25 cellular contexts compared by ENCODE assay signal in the genomic region with DNA sequence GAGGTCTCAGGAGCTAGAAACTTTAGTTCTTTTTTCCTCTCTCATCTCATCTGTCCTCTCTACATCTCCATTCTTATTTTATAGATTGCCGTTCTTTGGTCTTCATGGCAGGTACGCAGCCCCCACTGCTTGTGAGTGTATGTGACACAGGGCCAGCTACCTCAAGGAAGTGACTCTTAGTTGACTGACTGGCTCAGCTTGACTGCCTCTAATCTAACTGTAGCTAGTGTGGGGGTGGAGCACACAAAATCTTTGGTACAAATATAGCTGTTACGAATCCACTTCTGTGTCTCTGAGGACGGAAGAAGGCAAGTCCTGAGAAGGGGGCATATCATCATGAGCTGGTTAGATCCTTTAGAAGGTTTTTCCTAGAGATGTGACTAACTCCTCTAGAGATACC.
"Had no signal": no experiment of that assay in that cellular context is flagged by ENCODE, and none has a peak within 500 bp of the region (broad histone marks: within the 10 kb centered on the region; RNA-seq: fewer than 3 reads in every experiment).

No MANE protein-coding gene starts in this region.

- H3K27ac Mint-ChIP-seq: activated naive CD8-positive, alpha-beta T cell; activated T-cell treated with anti-CD3 and anti-CD28 coated beads, Interleukin-2, amount 50 U/mL, for 72 hours; stimulated activated memory B cell treated with anti-CD40 and anti-IgM and Interleukin-4, amounts not matched to agents 10 μg/mL and 1 μg/mL and 100 μg/mL, for 72 hours had no signal

- H3K4me1 ChIP-seq: adrenal gland, ascending aorta, colonic mucosa, esophagus muscularis mucosa, left lung, right lobe of liver, stomach, suprapubic skin, transverse colon had no signal

- DNase-seq: activated CD4-positive, alpha-beta T cell treated with anti-CD3 and anti-CD28 coated beads, Interleukin-2, amount 50 U/mL, for 1 hour; activated CD4-positive, CD25-positive, alpha-beta regulatory T cell; activated CD8-positive, alpha-beta memory T cell treated with anti-CD3 and anti-CD28 coated beads, Interleukin-2, amount 50 U/mL, for 48 hours; activated effector memory CD4-positive, alpha-beta T cell treated with anti-CD3 and anti-CD28 coated beads, Interleukin-2, amount 50 U/mL, for 16 hours; activated T-cell treated with anti-CD3 and anti-CD28 coated beads, Interleukin-2, amount 50 U/mL, for 72 hours; adrenal gland; colonic mucosa; dorsolateral prefrontal cortex; effector memory CD8-positive, alpha-beta T cell; glutamatergic neuron; kidney glomerular epithelial cell; left lung; naive B cell; occipital lobe; right lobe of liver; stimulated activated CD4-positive, alpha-beta T cell treated with anti-CD3 and anti-CD28 coated beads, Interleukin-1b, Interleukin-23, amount 100 ng/mL, for 48 hours; stomach; transverse colon had no signal

- H3K4me2 ChIP-seq: hepatocyte had no signal

- H3K4me3 Mint-ChIP-seq: activated naive CD8-positive, alpha-beta T cell; activated T-cell treated with anti-CD3 and anti-CD28 coated beads, Interleukin-2, amount 50 U/mL, for 72 hours; effector memory CD8-positive, alpha-beta T cell; stimulated activated memory B cell treated with anti-CD40 and anti-IgM and Interleukin-4, amounts not matched to agents 10 μg/mL and 1 μg/mL and 100 μg/mL, for 72 hours had no signal

- H3K27me3 ChIP-seq: adrenal gland, ascending aorta, colonic mucosa, dorsolateral prefrontal cortex, esophagus muscularis mucosa, hepatocyte, left lung, right lobe of liver, stomach, suprapubic skin, transverse colon had no signal

- H3K27me3 Mint-ChIP-seq: activated naive CD8-positive, alpha-beta T cell; effector memory CD8-positive, alpha-beta T cell; naive B cell; stimulated activated memory B cell treated with anti-CD40 and anti-IgM and Interleukin-4, amounts not matched to agents 10 μg/mL and 1 μg/mL and 100 μg/mL, for 72 hours had no signal

- H3K9me3 Mint-ChIP-seq: activated T-cell treated with anti-CD3 and anti-CD28 coated beads, Interleukin-2, amount 50 U/mL, for 72 hours; effector memory CD8-positive, alpha-beta T cell; naive B cell; stimulated activated memory B cell treated with anti-CD40 and anti-IgM and Interleukin-4, amounts not matched to agents 10 μg/mL and 1 μg/mL and 100 μg/mL, for 72 hours had no signal

- H2AFZ ChIP-seq: hepatocyte had no signal

- H3K4me1 Mint-ChIP-seq: naive B cell; stimulated activated memory B cell treated with anti-CD40 and anti-IgM and Interleukin-4, amounts not matched to agents 10 μg/mL and 1 μg/mL and 100 μg/mL, for 72 hours had no signal

- H3K79me2 ChIP-seq: hepatocyte had no signal

- ATAC-seq: activated T-cell treated with anti-CD3 and anti-CD28 coated beads, Interleukin-2, amount 50 U/mL, for 72 hours; effector memory CD8-positive, alpha-beta T cell; left lung; right lobe of liver; stimulated activated memory B cell treated with anti-CD40 and anti-IgM and Interleukin-4, amounts not matched to agents 10 μg/mL and 1 μg/mL and 100 μg/mL, for 72 hours had no signal

- H3K9me3 ChIP-seq: adrenal gland, ascending aorta, colonic mucosa, esophagus muscularis mucosa, left lung, right lobe of liver, stomach, suprapubic skin, transverse colon had no signal

- H3K27ac ChIP-seq: adrenal gland, ascending aorta, colonic mucosa, dorsolateral prefrontal cortex, esophagus muscularis mucosa, hepatocyte, left lung, right lobe of liver, skin epidermis, stomach, suprapubic skin, transverse colon had no signal
